ENCODE assay signal across 14 cellular contexts in the genomic region with DNA sequence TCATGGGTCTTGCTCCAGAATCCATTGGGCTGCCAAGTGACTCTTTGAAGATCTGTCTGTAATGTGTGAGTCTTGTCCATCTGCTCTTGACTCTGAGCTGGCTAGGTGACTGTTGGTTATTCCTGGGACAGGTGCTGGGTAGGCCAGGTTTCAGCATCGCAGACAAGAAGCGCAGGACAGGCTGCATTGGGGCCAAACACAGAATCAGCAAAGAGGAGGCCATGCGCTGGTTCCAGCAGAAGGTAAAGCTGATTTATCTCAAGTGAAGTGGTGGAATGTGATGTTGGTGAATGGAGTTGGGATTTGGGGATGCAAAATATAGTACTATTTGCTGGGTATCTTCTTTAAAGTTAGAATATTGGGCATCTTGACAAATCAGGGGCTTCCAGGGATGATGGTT. TPM values are rescaled to one million over a fixed set of nuclear protein-coding genes. Genes with fewer than 3 reads are reported as not detected.
DNase-seq lines count a peak whose midpoint lies in the region; ATAC-seq and TF ChIP-seq lines count a peak whose summit lies in the region.
"Had no signal": no experiment of that assay in that cellular context is flagged by ENCODE, and none has a peak within 500 bp of the region (broad histone marks: within the 10 kb centered on the region; RNA-seq: fewer than 3 reads in every experiment).

No MANE protein-coding gene starts in this region.

- H2AFZ ChIP-seq in mammary epithelial cell (ENCODE audit: low read depth, low read length) (no peak overlapping the region), osteoblast (ENCODE audit: low read length) (no peak overlapping the region)

- DNase-seq in Caco-2 (no peak), mammary epithelial cell (no peak), osteoblast (ENCODE audit: insufficient read length, low spot score, missing footprints) (no peak), NCI-H1105 (lab: John Stamatoyannopoulos, UW) (no peak), DMS79 treated with DMSO at 0.1 percent for 48 hours (lab: John Stamatoyannopoulos, UW) (no peak)
- DNase-seq: anterior cingulate cortex; CD8-positive, alpha-beta T cell; foreskin fibroblast; midbrain; NCI-H1436; NCI-H524; T-helper 9 cell had no signal

- peaks cover 26% of the 10 kb centered on the region for H3K4me1 Mint-ChIP-seq in Caco-2 (ENCODE audit: low read depth, unreplicated experiment)

- CTCF ChIA-PET in Caco-2 (lab: Charles Lee) (interaction anchor here (0.8 kb wide), 1 partner anchor 129 kb away, joined by 3 read pairs; a partner anchor contains a TSS), mammary epithelial cell (lab: Charles Lee; ENCODE audit: low non-redundant PET) (no interaction called here)

- no peaks in the 10 kb centered on the region for H3K9me3 Mint-ChIP-seq in Caco-2 (ENCODE audit: unreplicated experiment)
- H3K9me3 Mint-ChIP-seq: CD8-positive, alpha-beta T cell had no signal

- dilution Hi-C loops in mammary epithelial cell (cut with HindIII; ENCODE audit: low sequenced_read_pairs), result no loop called here

- H3K9ac ChIP-seq in HUES64 (ENCODE audit: low read depth, low read length) (no peak overlapping the region; the same call in 1 of the 2 replicates), mammary epithelial cell (ENCODE audit: insufficient read depth, low read length) (no peak overlapping the region)

- in situ Hi-C loops in mammary epithelial cell (cut with MboI; ENCODE audit: low sequenced_read_pairs in 2 of 2), result no loop called here

- ATAC-seq in HG03280 (IDR thresholded peaks at IDR 0.05; ENCODE audit: unreplicated experiment), result no peak
- ATAC-seq: CD8-positive, alpha-beta T cell had no signal

- H3K27ac Mint-ChIP-seq in Caco-2 (ENCODE audit: unreplicated experiment), result no peak overlapping the region

- TF ChIP-seq CTCF in Caco-2 (IDR thresholded peaks at IDR 0.05; ENCODE audit: insufficient read depth in 1 of 2, low read depth in 1 of 2, low read length in 1 of 2, severe bottlenecking in 1 of 2, unreplicated experiment in 1 of 2), result no peak
- no peak for TF ChIP-seq CTCF in mammary epithelial cell (conservative IDR thresholded peaks at IDR 0.05 in 1 of 2, IDR thresholded peaks at IDR 0.05 in 1 of 2; ENCODE audit: extremely low read depth in 1 of 2, insufficient read depth in 1 of 2, low read depth in 1 of 2, low read length in 2 of 2)
- TF ChIP-seq CTCF in osteoblast (IDR thresholded peaks at IDR 0.05; ENCODE audit: extremely low read depth, low read depth, low read length), result no peak

- peaks cover 94% of the 10 kb centered on the region for H3K36me3 Mint-ChIP-seq in Caco-2 (ENCODE audit: insufficient read depth, unreplicated experiment)

- H3K4me1 ChIP-seq in Caco-2, result peaks cover 13% of the 10 kb centered on the region
- peaks cover 23% of the 10 kb centered on the region for H3K4me1 ChIP-seq in HUES64 (ENCODE audit: insufficient read depth, low read length)
- peaks cover 52% of the 10 kb centered on the region for H3K4me1 ChIP-seq in mammary epithelial cell (ENCODE audit: insufficient read depth, low read length)
- H3K4me1 ChIP-seq in osteoblast (ENCODE audit: insufficient read depth, low read length), result peaks cover 54% of the 10 kb centered on the region

- intact Hi-C loops in Caco-2 (cut with micrococcal nuclease; ENCODE audit: unreplicated experiment), result no loop called here
- intact Hi-C loops in mammary epithelial cell (cut with micrococcal nuclease), result no loop called here

- H3K4me3 Mint-ChIP-seq in Caco-2 (ENCODE audit: unreplicated experiment), result peak overlapping the region; percentile 43

- 97% methylated on average over 3 of the region's 3 CpGs for WGBS in HUES64
- 100% methylated on average over 3 of the region's 3 CpGs for WGBS in mammary epithelial cell (ENCODE audit: low coverage, missing lambda C conversion rate)

- POLR2A ChIA-PET in Caco-2 (lab: Charles Lee), result no interaction called here

- H3K27ac ChIP-seq in HUES64 (ENCODE audit: low read depth, low read length), result no peak overlapping the region
- no peak overlapping the region for H3K27ac ChIP-seq in mammary epithelial cell (ENCODE audit: insufficient read depth, low read depth, low read length)
- H3K27ac ChIP-seq in osteoblast (ENCODE audit: low read depth, low read length), result no peak overlapping the region

- BruUV-seq in Caco-2 (replicated peaks; lab: Mats Ljungman, UMichigan) (no TSS peak), mammary epithelial cell (replicated peaks; lab: Mats Ljungman, UMichigan) (no TSS peak)

- H3K4me2 ChIP-seq in mammary epithelial cell (ENCODE audit: insufficient read depth, low read depth, low read length) (peak overlapping the region; percentile 22), osteoblast (ENCODE audit: insufficient read depth, low read length) (peak overlapping the region; percentile 97)

- H3K27me3 ChIP-seq in Caco-2 (replicated peaks; ENCODE audit: control insufficient read depth, insufficient read depth, low read length) (no peaks in the 10 kb centered on the region), HUES64 (ENCODE audit: insufficient read depth, low read length) (no peaks in the 10 kb centered on the region), mammary epithelial cell (ENCODE audit: insufficient read depth, low read length) (no peaks in the 10 kb centered on the region), osteoblast (ENCODE audit: insufficient read depth, low read length) (no peaks in the 10 kb centered on the region)

- peaks cover 91% of the 10 kb centered on the region for H3K79me2 ChIP-seq in mammary epithelial cell (ENCODE audit: insufficient read depth, low read length)
- peaks cover 91% of the 10 kb centered on the region for H3K79me2 ChIP-seq in osteoblast (ENCODE audit: insufficient read depth, low read length)

- peaks cover 34% of the 10 kb centered on the region for H4K20me1 ChIP-seq in mammary epithelial cell (ENCODE audit: insufficient read depth, low read length)
- peaks cover 88% of the 10 kb centered on the region for H4K20me1 ChIP-seq in osteoblast (ENCODE audit: insufficient read depth, low read length)

- H3K9me3 ChIP-seq in Caco-2, result no peaks in the 10 kb centered on the region
- no peaks in the 10 kb centered on the region for H3K9me3 ChIP-seq in HUES64 (ENCODE audit: insufficient read depth, low read depth, low read length)
- H3K9me3 ChIP-seq in mammary epithelial cell (replicated peaks; ENCODE audit: insufficient read depth, low read length), result no peaks in the 10 kb centered on the region
- H3K9me3 ChIP-seq in osteoblast (ENCODE audit: low read depth, low read length), result no peaks in the 10 kb centered on the region

- no peaks in the 10 kb centered on the region for H3K27me3 Mint-ChIP-seq in Caco-2 (ENCODE audit: insufficient read depth, unreplicated experiment)

- H3K36me3 ChIP-seq in Caco-2 (ENCODE audit: control insufficient read depth, insufficient read depth, low read length) (peaks cover 6% of the 10 kb centered on the region), HUES64 (ENCODE audit: insufficient read depth, low read length) (peaks cover 86% of the 10 kb centered on the region), mammary epithelial cell (ENCODE audit: insufficient read depth, low read length) (peaks cover 68% of the 10 kb centered on the region), osteoblast (ENCODE audit: insufficient read depth, low read length) (peaks cover 82% of the 10 kb centered on the region)

- no peak overlapping the region for H3K4me3 ChIP-seq in Caco-2 (ENCODE audit: low read depth, low read length)
- peak overlapping the region; percentile 96; the same call in 1 of the 2 replicates for H3K4me3 ChIP-seq in HUES64 (ENCODE audit: low read length)
- H3K4me3 ChIP-seq in mammary epithelial cell (replicated peaks in 1 of 3; ENCODE audit: insufficient read depth in 1 of 3, low read depth in 2 of 3, low read length in 3 of 3), result no peak overlapping the region
- H3K4me3 ChIP-seq in osteoblast (ENCODE audit: insufficient read depth, low read length), result no peak overlapping the region

RNA-seq across cellular contexts. Expression of a gene that starts 4.1 kb away (rescaled TPM):
- total RNA-seq in Caco-2 (2022), result 1,040 and 1,063 TPM in 2 replicates
- 1,475 TPM for polyA plus RNA-seq in HUES64 (2013, experiment 1 of 2)
- 1,470 TPM for polyA plus RNA-seq in HUES64 (2013, experiment 2 of 2)
- 1,000 to 10,000 TPM in 1 of 2 donors, 100 to 1,000 TPM in 1; 376 to 1,022 TPM for total RNA-seq in mammary epithelial cell
- 1,104 TPM for polyA plus RNA-seq in mammary epithelial cell
- 741 TPM for polyA minus RNA-seq in mammary epithelial cell
- 606 and 693 TPM in 2 replicates for total RNA-seq in osteoblast

RNA-seq across cellular contexts. Expression of a gene that starts 47.6 kb away (rescaled TPM):
- total RNA-seq in Caco-2 (2022), result 29.4 and 31.3 TPM in 2 replicates
- polyA plus RNA-seq in HUES64 (2013, experiment 1 of 2), result 36.2 TPM
- 30.7 TPM for polyA plus RNA-seq in HUES64 (2013, experiment 2 of 2)
- 10 to 100 TPM; 38.0 to 59.9 TPM for total RNA-seq in mammary epithelial cell
- 37.0 TPM for polyA plus RNA-seq in mammary epithelial cell
- 65.2 TPM for polyA minus RNA-seq in mammary epithelial cell
- 41.5 and 42.0 TPM in 2 replicates for total RNA-seq in osteoblast
